17 cellular contexts compared by ENCODE assay signal in the genomic region with DNA sequence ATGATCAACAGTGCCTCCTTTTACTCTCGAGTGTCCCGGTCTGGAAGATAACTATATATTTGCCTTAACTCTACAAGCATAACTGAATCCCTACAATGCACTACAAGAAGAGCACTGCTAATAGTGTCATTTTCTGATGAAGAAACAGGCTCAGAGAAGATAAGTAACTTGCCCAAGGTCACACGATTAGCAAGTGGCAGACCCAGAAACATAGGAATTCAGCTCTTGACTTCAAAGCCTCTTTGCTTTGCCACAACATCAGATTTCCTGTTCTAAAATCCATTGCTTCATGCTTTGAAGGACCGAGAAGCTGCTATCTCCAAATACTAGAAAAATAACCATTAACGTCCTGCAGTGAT.
DNase-seq lines count a peak whose midpoint lies in the region; ATAC-seq and TF ChIP-seq lines count a peak whose summit lies in the region.
"Had no signal": no experiment of that assay in that cellular context is flagged by ENCODE, and none has a peak within 500 bp of the region (broad histone marks: within the 10 kb centered on the region; RNA-seq: fewer than 3 reads in every experiment).

No MANE protein-coding gene starts in this region.

- H3K27me3 Mint-ChIP-seq in progenitor cell of endocrine pancreas = peaks cover 3% of the 10 kb centered on the region
- H3K27me3 Mint-ChIP-seq: activated naive CD8-positive, alpha-beta T cell treated with anti-CD3 and anti-CD28 coated beads, Interleukin-2, amount 50 U/mL, for 24 hours had no signal

- intact Hi-C loops in Right ventricle myocardium superior (cut with DNase I) = loop anchor here (10.0 kb wide), 1 partner anchor 49 kb away; no protein-coding TSS in a partner anchor
- intact Hi-C loops in esophagus squamous epithelium (cut with DNase I) = no loop called here

- ATAC-seq in Right ventricle myocardium superior (ENCODE audit: poor library complexity) = no peak
- ATAC-seq: activated CD4-positive, alpha-beta T cell treated with anti-CD3 and anti-CD28 coated beads for 36 hours; stimulated activated memory B cell treated with anti-CD40 and anti-IgM and Interleukin-4, amounts not matched to agents 10 μg/mL and 1 μg/mL and 100 μg/mL, for 72 hours had no signal

- no peak overlapping the region for H3K4me3 Mint-ChIP-seq in progenitor cell of endocrine pancreas (ENCODE audit: low read depth)
- H3K4me3 Mint-ChIP-seq: activated CD4-positive, alpha-beta T cell treated with anti-CD3 and anti-CD28 coated beads for 36 hours; activated naive CD8-positive, alpha-beta T cell treated with anti-CD3 and anti-CD28 coated beads, Interleukin-2, amount 50 U/mL, for 24 hours; stimulated activated memory B cell treated with anti-CD40 and anti-IgM and Interleukin-4, amounts not matched to agents 10 μg/mL and 1 μg/mL and 100 μg/mL, for 72 hours had no signal

- in situ Hi-C loops in GM13976 (cut with MboI; ENCODE audit: low sequenced_read_pairs, unreplicated experiment) = no loop called here

- DNase-seq in right atrium auricular region (ENCODE audit: low spot score) (no peak), Right ventricle myocardium superior (no peak), esophagus squamous epithelium (lab: John Stamatoyannopoulos, UW) (no peak), progenitor cell of endocrine pancreas (ENCODE audit: low spot score, unreplicated experiment) (no peak), WERI-Rb-1 (no peak), kidney tubule cell (ENCODE audit: low spot score) (no peak), retina (no peak), GM13976 (ENCODE audit: low spot score) (no peak)
- DNase-seq: activated CD4-positive, alpha-beta T cell treated with anti-CD3 and anti-CD28 coated beads for 36 hours; activated T-cell treated with anti-CD3 and anti-CD28 coated beads for 4 hours; KBM-7; mucosa of descending colon; NCI-H1105 treated with DMSO at 0.1 percent for 48 hours; NCI-H345; stimulated activated CD4-positive, alpha-beta T cell treated with anti-CD3 and anti-CD28 coated beads, Interleukin-4, amount 100 ng/mL, for 1 hour had no signal

- peaks cover 0 to 69% of the 10 kb centered on the region in 2 donors for H3K4me1 ChIP-seq in right atrium auricular region
- H3K4me1 ChIP-seq in esophagus squamous epithelium = peaks cover 0 to 36% (median 19%) of the 10 kb centered on the region in 3 donors

- H3K36me3 Mint-ChIP-seq in progenitor cell of endocrine pancreas (ENCODE audit: insufficient read depth) = no peaks in the 10 kb centered on the region
- H3K36me3 Mint-ChIP-seq: stimulated activated memory B cell treated with anti-CD40 and anti-IgM and Interleukin-4, amounts not matched to agents 10 μg/mL and 1 μg/mL and 100 μg/mL, for 72 hours had no signal

- peak overlapping the region; percentile 94 for H3K27ac Mint-ChIP-seq in progenitor cell of endocrine pancreas
- H3K27ac Mint-ChIP-seq: activated CD4-positive, alpha-beta T cell treated with anti-CD3 and anti-CD28 coated beads for 36 hours; activated naive CD8-positive, alpha-beta T cell treated with anti-CD3 and anti-CD28 coated beads, Interleukin-2, amount 50 U/mL, for 24 hours; stimulated activated memory B cell treated with anti-CD40 and anti-IgM and Interleukin-4, amounts not matched to agents 10 μg/mL and 1 μg/mL and 100 μg/mL, for 72 hours had no signal

- no peak for TF ChIP-seq POLR2A in esophagus squamous epithelium (IDR thresholded peaks at IDR 0.05)

- no peak for TF ChIP-seq CTCF in right atrium auricular region (IDR thresholded peaks at IDR 0.05)
- no peak for TF ChIP-seq CTCF in esophagus squamous epithelium (IDR thresholded peaks at IDR 0.05)
- no peak for TF ChIP-seq CTCF in progenitor cell of endocrine pancreas (IDR thresholded peaks at IDR 0.05; ENCODE audit: unreplicated experiment)
- no peak for TF ChIP-seq CTCF in WERI-Rb-1 (IDR thresholded peaks at IDR 0.05; ENCODE audit: low read depth, low read length)
- TF ChIP-seq CTCF in GM13976 (IDR thresholded peaks at IDR 0.05; ENCODE audit: borderline replicate concordance, control extremely low read depth, extremely low read depth, insufficient read depth, missing control alignments) = no peak

- H3K4me3 ChIP-seq in right atrium auricular region (no peak overlapping the region), esophagus squamous epithelium (no peak overlapping the region), WERI-Rb-1 (ENCODE audit: low read depth, low read length) (no peak overlapping the region)
- H3K4me3 ChIP-seq: mucosa of descending colon had no signal

- H3K27me3 ChIP-seq in right atrium auricular region (no peaks in the 10 kb centered on the region), esophagus squamous epithelium (no peaks in the 10 kb centered on the region), WERI-Rb-1 (ENCODE audit: insufficient read depth, low read depth, severe bottlenecking) (no peaks in the 10 kb centered on the region)

- H3K4me1 Mint-ChIP-seq in progenitor cell of endocrine pancreas (ENCODE audit: low read depth) = peaks cover 22% of the 10 kb centered on the region

- H3K9me3 Mint-ChIP-seq in progenitor cell of endocrine pancreas (ENCODE audit: low read depth) = no peaks in the 10 kb centered on the region
- H3K9me3 Mint-ChIP-seq: activated naive CD8-positive, alpha-beta T cell treated with anti-CD3 and anti-CD28 coated beads, Interleukin-2, amount 50 U/mL, for 24 hours; stimulated activated memory B cell treated with anti-CD40 and anti-IgM and Interleukin-4, amounts not matched to agents 10 μg/mL and 1 μg/mL and 100 μg/mL, for 72 hours had no signal

- H3K36me3 ChIP-seq in right atrium auricular region (no peaks in the 10 kb centered on the region), esophagus squamous epithelium (no peaks in the 10 kb centered on the region), WERI-Rb-1 (no peaks in the 10 kb centered on the region)

- whole genome bisulfite sequencing in esophagus squamous epithelium, 2 donors = 75 to 93% methylated on average over 3 to 5 of the region's 5 CpGs

- H3K27ac ChIP-seq in right atrium auricular region (peak overlapping the region; percentile 49 to 71), esophagus squamous epithelium (peak overlapping the region; percentile 9 to 78 (median 52)), WERI-Rb-1 (no peak overlapping the region)

- H3K9me3 ChIP-seq in right atrium auricular region (peaks cover 0 to 6% of the 10 kb centered on the region in 2 donors), esophagus squamous epithelium (peaks cover 0 to 9% (median 7%) of the 10 kb centered on the region in 3 donors), WERI-Rb-1 (ENCODE audit: severe bottlenecking) (peaks cover 15% of the 10 kb centered on the region)
